Comparison of ENCODE assay signal across 8 cellular contexts in the genomic region with DNA sequence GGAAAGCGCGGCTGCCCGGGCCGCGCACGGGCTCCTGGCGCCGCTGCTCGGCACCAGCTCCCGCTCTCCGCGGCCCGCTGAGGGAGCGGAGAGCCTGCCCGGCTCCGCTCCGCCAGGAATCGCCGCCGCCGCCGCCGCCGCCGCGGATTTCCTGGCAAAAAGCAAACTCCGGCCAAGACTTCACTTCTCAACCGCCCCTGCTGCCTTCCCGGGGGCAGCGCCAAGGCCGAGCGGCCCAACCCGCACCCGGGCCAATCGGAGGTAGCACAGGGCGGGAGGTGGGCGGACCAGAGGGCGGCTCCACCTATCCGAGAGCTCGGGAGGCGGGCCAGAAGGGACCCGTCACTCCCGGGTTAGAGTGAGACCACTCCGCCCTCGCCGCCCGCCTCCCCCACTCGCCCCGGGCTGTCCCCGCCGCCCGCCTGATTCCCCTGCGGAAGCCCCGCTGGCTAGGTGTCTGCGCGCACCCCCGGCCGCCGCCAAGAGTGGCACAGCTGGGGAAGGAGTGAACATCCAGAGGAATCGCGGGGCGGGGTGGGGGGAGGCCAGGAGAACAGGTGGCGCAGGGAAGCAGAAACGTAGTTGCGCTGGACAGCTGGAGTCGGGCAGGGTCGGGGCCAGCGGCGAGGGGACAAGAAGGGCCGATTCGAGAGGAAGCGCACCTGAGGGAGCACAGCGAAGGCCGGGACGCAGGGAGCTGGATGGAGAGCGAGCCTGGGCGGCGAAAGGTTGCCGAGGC. TPM values are rescaled to one million over a fixed set of nuclear protein-coding genes. Genes with fewer than 3 reads are reported as not detected.
A peak's percentile ranks its signal among the peaks of the same experiment; 100 is the strongest.
DNase-seq lines count a peak whose midpoint lies in the region; ATAC-seq and TF ChIP-seq lines count a peak whose summit lies in the region.

Gene LNX2 (minus strand): TSS at position 153 of the 739 bp plus-strand sequence. CDS start 38,826 bp downstream, outside the sequence.

- peaks cover 29% of the 10 kb centered on the region for H3K36me3 Mint-ChIP-seq in activated CD4-positive, alpha-beta memory T cell treated with anti-CD3 and anti-CD28 coated beads for 36 hours

- H3K4me3 ChIP-seq in dorsolateral prefrontal cortex (peak within 1 kb of the TSS; percentile 74 to 99 (median 88)), lower leg skin (ENCODE audit: low read depth, poor library complexity, severe bottlenecking) (peak within 1 kb of the TSS; percentile 80)

- no peaks in the 10 kb centered on the region for H3K9me3 Mint-ChIP-seq in activated CD4-positive, alpha-beta memory T cell treated with anti-CD3 and anti-CD28 coated beads for 36 hours

- TF ChIP-seq POLR2A in lower leg skin (IDR thresholded peaks at IDR 0.05) = peak in 1 of 2 donors; percentile 45

- peaks cover 54% of the 10 kb centered on the region for H3K4me1 Mint-ChIP-seq in activated CD4-positive, alpha-beta memory T cell treated with anti-CD3 and anti-CD28 coated beads for 36 hours (ENCODE audit: low read depth)

- H3K4me3 Mint-ChIP-seq in activated CD4-positive, alpha-beta memory T cell treated with anti-CD3 and anti-CD28 coated beads for 36 hours = peak within 1 kb of the TSS; percentile 92

- H3K27me3 Mint-ChIP-seq in activated CD4-positive, alpha-beta memory T cell treated with anti-CD3 and anti-CD28 coated beads for 36 hours = no peaks in the 10 kb centered on the region

- H3K27ac Mint-ChIP-seq in activated CD4-positive, alpha-beta memory T cell treated with anti-CD3 and anti-CD28 coated beads for 36 hours = peak within 1 kb of the TSS; percentile 88

- CTCF ChIA-PET in activated CD4-positive, alpha-beta memory T cell treated with anti-CD3 and anti-CD28 coated beads for 36 hours (lab: Charles Lee) = interaction anchor here (0.7 to 2.2 kb wide), 9 partner anchors 8 to 258 kb away, joined by 3 to 7 read pairs (median 3); no protein-coding TSS in a partner anchor

- H3K27ac ChIP-seq in dorsolateral prefrontal cortex = peak within 1 kb of the TSS; percentile 41 to 96 (median 89)

- intact Hi-C loops in activated CD4-positive, alpha-beta memory T cell treated with anti-CD3 and anti-CD28 coated beads for 36 hours (cut with micrococcal nuclease) = loop anchor here (1.0 to 10.0 kb wide), 9 partner anchors 28 to 1366 kb away; partner anchors contain the start of genes CDK8, MTIF3, PAN3 and POMP
- intact Hi-C loops in dorsolateral prefrontal cortex (cut with DNase I) = loop anchor here (1.0 to 10.0 kb wide), 6 partner anchors 168 to 518 kb away; partner anchors contain the start of genes GTF3A (in 2 of the 2), MTIF3 (in 2 of the 2) and PAN3 (in 2 of the 2)
- intact Hi-C loops in lower leg skin (cut with DNase I; ENCODE audit: low total_unique reads) = no loop called here

- TF ChIP-seq CTCF in dorsolateral prefrontal cortex (IDR thresholded peaks at IDR 0.05 in 54 of 56, conservative IDR thresholded peaks at IDR 0.05 in 2 of 56; ENCODE audit: low read depth in 1 of 56, partially characterized antibody in 56 of 56) = peak in 21 of 56 donors; percentile 0 to 53 (median 15)
- no peak for TF ChIP-seq CTCF in lower leg skin (IDR thresholded peaks at IDR 0.05)

- WGBS in lower leg skin, 2 donors = 1% methylated on average over 35 to 58 of the region's 79 CpGs

- DNase-seq in CD1c-positive myeloid dendritic cell (ENCODE audit: extremely low spot score) (peak; percentile 98), NCI-H82 (lab: John Stamatoyannopoulos, UW) (peak; percentile 99), dorsolateral prefrontal cortex (peak; percentile 95 to 100 (median 98)), lower leg skin (ENCODE audit: low spot score in 2 of 2) (peak; percentile 97 to 100)
- DNase-seq in activated CD4-positive, alpha-beta memory T cell treated with anti-CD3 and anti-CD28 coated beads for 36 hours = peak; percentile 98
- DNase-seq in stimulated activated CD4-positive, alpha-beta T cell treated with anti-CD3 and anti-CD28 coated beads, Interleukin-4, amount 100 ng/mL, for 4 hours = peak; percentile 95 to 96

- no peaks in the 10 kb centered on the region for H3K27me3 ChIP-seq in dorsolateral prefrontal cortex

- peak; percentile 86 for ATAC-seq in GM19397 (IDR thresholded peaks at IDR 0.05; ENCODE audit: unreplicated experiment)
- peak; percentile 79 for ATAC-seq in HG03565 (IDR thresholded peaks at IDR 0.05; ENCODE audit: unreplicated experiment)

- POLR2A ChIA-PET in activated CD4-positive, alpha-beta memory T cell treated with anti-CD3 and anti-CD28 coated beads for 36 hours (lab: Charles Lee) = interaction anchor here (0.7 to 2.4 kb wide), 7 partner anchors 12 to 367 kb away, joined by 3 to 11 read pairs (median 4); partner anchors contain the start of gene MTIF3

RNA-seq across cellular contexts. Expression of gene LNX2, which starts in this region (rescaled TPM):
- total RNA-seq in activated CD4-positive, alpha-beta memory T cell treated with anti-CD3 and anti-CD28 coated beads for 36 hours = 1 to 10 TPM; 5.0 to 5.4 TPM
- total RNA-seq in dorsolateral prefrontal cortex = 1 to 10 TPM; 3.0 to 8.1 (median 5.5) TPM
- total RNA-seq in lower leg skin = 10 to 100 TPM; 15.8 to 18.2 (median 17.0) TPM

Comparison
In these comparisons a context has a peak if more than half of its experiments do, and no peak if none do; other contexts are left out.
1. Peak in every context shown above with its lines: DNase-seq, ATAC-seq, H3K4me3 ChIP-seq and H3K27ac ChIP-seq.